2 cellular contexts compared by ENCODE assay signal in genomic region chr13:34640179-34640929, GRCh38.
TF ChIP-seq lines count a peak whose summit lies in the region.

No MANE protein-coding gene starts in this region.

TF ChIP-seq in GM23338, 12 proteins besides CTCF, POLR2A, EP300 and RAD21 (continued from another document):
- TF ChIP-seq REST (IDR thresholded peaks at IDR 0.05; ENCODE audit: unreplicated experiment), result no peak
- no peak for TF ChIP-seq NANOG (IDR thresholded peaks at IDR 0.05; ENCODE audit: borderline replicate concordance)
- TF ChIP-seq, protein P1, sequence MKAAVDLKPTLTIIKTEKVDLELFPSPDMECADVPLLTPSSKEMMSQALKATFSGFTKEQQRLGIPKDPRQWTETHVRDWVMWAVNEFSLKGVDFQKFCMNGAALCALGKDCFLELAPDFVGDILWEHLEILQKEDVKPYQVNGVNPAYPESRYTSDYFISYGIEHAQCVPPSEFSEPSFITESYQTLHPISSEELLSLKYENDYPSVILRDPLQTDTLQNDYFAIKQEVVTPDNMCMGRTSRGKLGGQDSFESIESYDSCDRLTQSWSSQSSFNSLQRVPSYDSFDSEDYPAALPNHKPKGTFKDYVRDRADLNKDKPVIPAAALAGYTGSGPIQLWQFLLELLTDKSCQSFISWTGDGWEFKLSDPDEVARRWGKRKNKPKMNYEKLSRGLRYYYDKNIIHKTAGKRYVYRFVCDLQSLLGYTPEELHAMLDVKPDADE (IDR thresholded peaks at IDR 0.05), result no peak
TF ChIP-seq in GM23338: peak in this region for 0.

TF ChIP-seq in H1, 55 proteins besides CTCF, POLR2A, EP300 and RAD21 (continued from another document):
- TF ChIP-seq ATF3 (IDR thresholded peaks at IDR 0.05; ENCODE audit: insufficient read depth, low read depth, low read length), result no peak
